In the genomic region with DNA sequence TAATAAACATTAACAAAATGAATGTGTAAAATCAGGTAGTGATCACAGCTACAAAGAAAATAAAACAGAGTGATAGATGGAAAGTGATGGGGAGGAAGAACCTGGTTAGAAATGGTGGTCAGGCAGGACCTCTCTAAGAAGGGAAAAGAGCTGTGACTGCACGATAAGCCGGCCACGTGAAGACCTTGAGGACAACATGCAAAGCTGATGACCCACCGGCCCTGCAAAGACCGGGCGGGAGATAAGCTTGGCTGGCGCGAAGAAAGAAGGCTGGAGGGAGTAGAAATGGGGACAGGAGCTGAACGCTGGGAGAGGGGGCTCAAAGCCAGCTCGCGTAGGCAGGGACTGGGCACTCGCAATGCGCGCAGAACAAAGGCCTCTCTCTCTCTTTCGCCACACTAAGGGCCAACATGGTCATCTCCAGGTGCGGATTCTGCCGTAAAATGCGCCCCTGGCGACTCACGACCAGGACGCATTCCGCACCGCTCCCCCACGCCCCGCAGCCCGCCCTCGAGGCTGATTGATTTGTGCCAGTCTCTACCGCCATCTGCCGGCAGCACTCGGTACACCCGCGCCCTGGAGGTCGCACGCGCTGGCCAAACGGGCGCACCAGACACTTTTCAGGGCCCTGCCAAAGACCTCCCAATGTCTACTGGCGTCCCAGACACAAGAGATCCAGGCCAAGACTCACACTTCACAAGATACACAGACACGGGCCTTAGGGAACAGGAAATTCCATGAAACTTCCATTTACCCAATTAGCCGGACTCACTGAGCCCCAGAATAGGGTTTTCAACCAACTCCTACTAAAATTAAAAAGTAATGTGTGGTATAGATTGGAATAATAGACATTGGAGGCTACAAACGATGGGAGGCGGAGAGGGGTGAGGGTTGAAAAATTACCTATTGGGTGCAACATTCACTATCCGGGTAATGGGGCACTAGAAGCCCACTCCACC, we compare ENCODE assay signal across 8 cellular contexts. TPM values are rescaled to one million over a fixed set of nuclear protein-coding genes. Genes with fewer than 3 reads are reported as not detected.
DNase-seq lines count a peak whose midpoint lies in the region; ATAC-seq and TF ChIP-seq lines count a peak whose summit lies in the region.

No MANE protein-coding gene starts in this region.

- no peak overlapping the region for H3K27ac ChIP-seq in HUES48 (ENCODE audit: low read depth, low read length)

- no peaks in the 10 kb centered on the region for H3K9me3 ChIP-seq in HUES48 (ENCODE audit: control insufficient read depth, insufficient read depth, low read length)
- H3K9me3 ChIP-seq in NT2/D1 (ENCODE audit: insufficient read depth, low read length), result no peaks in the 10 kb centered on the region
- no peaks in the 10 kb centered on the region for H3K9me3 ChIP-seq in mucosa of stomach (ENCODE audit: control insufficient read depth, low read length)

- in situ Hi-C loops in Caki2 (cut with HindIII; ENCODE audit: low pct_unique_long_range_greater_than_20kb, low sequenced_read_pairs), result no loop called here

- H3K4me1 ChIP-seq in HUES48 (ENCODE audit: control insufficient read depth, insufficient read depth, low read length) (no peaks in the 10 kb centered on the region), NT2/D1 (ENCODE audit: insufficient read depth, insufficient read length) (peaks cover 3% of the 10 kb centered on the region), mucosa of stomach (ENCODE audit: control insufficient read depth, insufficient read depth, low read length) (no peaks in the 10 kb centered on the region)

- H3K9ac ChIP-seq in HUES48 (ENCODE audit: low read depth, low read length) (peak overlapping the region; percentile 39; the same call in 1 of the 2 replicates), NT2/D1 (ENCODE audit: insufficient read length, low read depth) (peak overlapping the region; percentile 61), mucosa of stomach (ENCODE audit: low read length) (peak overlapping the region; percentile 0)

- H3K27me3 ChIP-seq in HUES48 (ENCODE audit: control insufficient read depth, insufficient read depth, low read length) (peaks cover 40% of the 10 kb centered on the region), NT2/D1 (ENCODE audit: insufficient read depth, insufficient read length) (peaks cover 12% of the 10 kb centered on the region), mucosa of stomach (ENCODE audit: control insufficient read depth, insufficient read depth, low read length) (peaks cover 4% of the 10 kb centered on the region)

- peak; percentile 84 for DNase-seq in Caki2 (ENCODE audit: low read depth)
- DNase-seq in NT2/D1 (ENCODE audit: low read depth, low spot score), result peak; percentile 85
- peak; percentile 98 for DNase-seq in activated CD8-positive, alpha-beta memory T cell treated with anti-CD3 and anti-CD28 coated beads, Interleukin-2, amount 50 U/mL, for 48 hours
- peak; percentile 88 to 91 for DNase-seq in erythroblast (lab: John Stamatoyannopoulos, UW)
- peak; percentile 73 to 89 for DNase-seq in stimulated activated CD8-positive, alpha-beta memory T cell treated with anti-CD3 and anti-CD28 coated beads, Interleukin-4, amount 100 ng/mL, for 4 hours (ENCODE audit: low read depth in 2 of 2, low spot score in 1 of 2)

- no peak for TF ChIP-seq POLR2A in erythroblast (IDR thresholded peaks at IDR 0.05; ENCODE audit: low read length)

- H3K36me3 ChIP-seq in HUES48 (ENCODE audit: control insufficient read depth, insufficient read depth, low read length) (no peaks in the 10 kb centered on the region), NT2/D1 (ENCODE audit: insufficient read depth, insufficient read length, low read length) (no peaks in the 10 kb centered on the region), mucosa of stomach (ENCODE audit: control insufficient read depth, insufficient read depth, low read length) (no peaks in the 10 kb centered on the region)

- ATAC-seq in GM21367 (IDR thresholded peaks at IDR 0.05; ENCODE audit: unreplicated experiment), result peak; percentile 72

- H3K4me3 ChIP-seq in HUES48 (ENCODE audit: low read depth, low read length) (peak overlapping the region; percentile 52), NT2/D1 (ENCODE audit: insufficient read length, low read depth) (peak overlapping the region; percentile 19), mucosa of stomach (ENCODE audit: low read length) (no peak overlapping the region)

RNA-seq across cellular contexts. Expression of a gene that starts 9.4 kb away (rescaled TPM):
- not detected in 2 replicates for total RNA-seq in Caki2 (2014; rRNA removed; shearing (Covaris generic); ENCODE audit: low replicate concordance)

RNA-seq across cellular contexts. Expression of a gene that starts 23.7 kb away (rescaled TPM):
- 2.8 and 3.3 TPM in 2 replicates for total RNA-seq in Caki2 (2014; rRNA removed; shearing (Covaris generic); ENCODE audit: low replicate concordance)

RNA-seq across cellular contexts. Expression of a gene that starts 30.5 kb away (rescaled TPM):
- 27.1 and 33.4 TPM in 2 replicates for total RNA-seq in Caki2 (2014; rRNA removed; shearing (Covaris generic); ENCODE audit: low replicate concordance)

RNA-seq across cellular contexts. Expression of a gene that starts 39.8 kb away (rescaled TPM):
- not detected in 2 replicates for total RNA-seq in Caki2 (2014; rRNA removed; shearing (Covaris generic); ENCODE audit: low replicate concordance)

RNA-seq across cellular contexts. Expression of a gene that starts 58.5 kb away (rescaled TPM):
- 4.2 and 9.4 TPM in 2 replicates for total RNA-seq in Caki2 (2014; rRNA removed; shearing (Covaris generic); ENCODE audit: low replicate concordance)

Comparison
In these comparisons a context has a peak if more than half of its experiments do, and no peak if none do; other contexts are left out.
1. H3K9ac ChIP-seq: peak in every context shown above with its lines; median percentile 61 in NT2/D1; 39 in HUES48; 0 in mucosa of stomach.